ENCODE assay signal across 8 cellular contexts in genomic region chr20:62305149-62305764, GRCh38. TPM values are rescaled to one million over a fixed set of nuclear protein-coding genes. Genes with fewer than 3 reads are reported as not detected.
DNase-seq lines count a peak whose midpoint lies in the region; ATAC-seq and TF ChIP-seq lines count a peak whose summit lies in the region.

No MANE protein-coding gene starts in this region.

- BruUV-seq in Calu3 (replicated peaks; lab: Mats Ljungman, UMichigan), result TSS peak; percentile 45

- H3K36me3 ChIP-seq in Loucy (ENCODE audit: insufficient read depth, low read length) (peaks cover 34% of the 10 kb centered on the region; the same call in 1 of the 2 replicates), brain microvascular endothelial cell (replicated peaks) (peaks cover 60% of the 10 kb centered on the region)

- H3K9me3 Mint-ChIP-seq in Calu3 (ENCODE audit: low read depth, unreplicated experiment) (no peaks in the 10 kb centered on the region), nephron (no peaks in the 10 kb centered on the region)

- peaks cover 19% of the 10 kb centered on the region for H3K4me1 ChIP-seq in Loucy (ENCODE audit: insufficient read depth, low read length, poor library complexity, severe bottlenecking)

- H3K9me3 ChIP-seq in Loucy (ENCODE audit: insufficient read depth, low read depth, low read length), result no peaks in the 10 kb centered on the region

- H3K36me3 Mint-ChIP-seq in Calu3 (ENCODE audit: insufficient read depth, unreplicated experiment), result peaks cover 97% of the 10 kb centered on the region
- H3K36me3 Mint-ChIP-seq in nephron (ENCODE audit: low read depth), result peaks cover 10% of the 10 kb centered on the region

- H3K9ac ChIP-seq in Loucy (ENCODE audit: low read depth, low read length, poor library complexity, severe bottlenecking), result peak overlapping the region; percentile 93

- intact Hi-C loops in Calu3 (cut with micrococcal nuclease; ENCODE audit: unreplicated experiment), result loop anchor here (10.0 kb wide), 1 partner anchor 180 kb away; no protein-coding TSS in a partner anchor

- H3K4me3 Mint-ChIP-seq in Calu3 (ENCODE audit: low read depth, unreplicated experiment), result peak overlapping the region; percentile 84
- H3K4me3 Mint-ChIP-seq in nephron, result peak overlapping the region; percentile 91 to 96 (median 96)

- H2AFZ ChIP-seq in Loucy (ENCODE audit: low read length), result no peak overlapping the region

- CTCF ChIA-PET in Calu3 (lab: Charles Lee), result interaction anchor here (1.2 to 1.4 kb wide), 3 partner anchors 59 to 81 kb away, joined by 3 to 7 read pairs (median 3); partner anchors contain the start of gene RPS21

- in situ Hi-C loops in brain microvascular endothelial cell (cut with HindIII; ENCODE audit: low pct_ligation_motif_present, low sequenced_read_pairs) (no loop called here), GM13976 (cut with MboI; ENCODE audit: low sequenced_read_pairs, unreplicated experiment) (loop anchor here (10.0 kb wide), 1 partner anchor 80 kb away; the partner anchor contains the start of gene RPS21)

- no peak for TF ChIP-seq CTCF in Calu3 (IDR thresholded peaks at IDR 0.05; ENCODE audit: unreplicated experiment)
- no peak for TF ChIP-seq CTCF in Loucy (conservative IDR thresholded peaks at IDR 0.05; ENCODE audit: low read length)
- TF ChIP-seq CTCF in brain microvascular endothelial cell (IDR thresholded peaks at IDR 0.05; ENCODE audit: low read depth, low read length, missing control alignments), result no peak
- no peak for TF ChIP-seq CTCF in nephron (IDR thresholded peaks at IDR 0.05; ENCODE audit: unreplicated experiment in 3 of 3)
- TF ChIP-seq CTCF in GM13976 (IDR thresholded peaks at IDR 0.05; ENCODE audit: borderline replicate concordance, control extremely low read depth, extremely low read depth, insufficient read depth, missing control alignments), result no peak

- H3F3A ChIP-seq in Loucy (ENCODE audit: low read depth), result 0 out of 2 replicates have a peak, but pooled peaks cover 5% of the 10 kb centered on the region

- H3K4me2 ChIP-seq in Loucy (ENCODE audit: low read depth, low read length, poor library complexity, severe bottlenecking), result peak overlapping the region; percentile 99

- peaks cover 46% of the 10 kb centered on the region for H4K20me1 ChIP-seq in Loucy (ENCODE audit: insufficient read depth, low read length, poor library complexity, severe bottlenecking)

- peak overlapping the region; percentile 86 for H3K27ac Mint-ChIP-seq in Calu3 (ENCODE audit: unreplicated experiment)
- peak overlapping the region in 1 of 3 experiments; percentile 56 for H3K27ac Mint-ChIP-seq in nephron

- H3K27me3 ChIP-seq in Loucy (ENCODE audit: insufficient read depth, low read length, poor library complexity, severe bottlenecking) (no peaks in the 10 kb centered on the region), brain microvascular endothelial cell (replicated peaks) (no peaks in the 10 kb centered on the region)

- peak overlapping the region; percentile 86 for H3K4me3 ChIP-seq in Loucy (ENCODE audit: low read length, poor library complexity, severe bottlenecking)
- H3K4me3 ChIP-seq in brain microvascular endothelial cell (ENCODE audit: low read depth, low read length), result peak overlapping the region; percentile 5

- DNase-seq in Calu3 (peak; percentile 59), brain microvascular endothelial cell (no peak), GM13976 (ENCODE audit: low spot score) (no peak)

- no peak for ATAC-seq in GM18520 (IDR thresholded peaks at IDR 0.05; ENCODE audit: unreplicated experiment)
- no peak for ATAC-seq in activated CD4-positive, CD25-positive, alpha-beta regulatory T cell treated with anti-CD3 and anti-CD28 coated beads, Interleukin-2, amount 50 U/mL, for 24 hours
- ATAC-seq in HG03039 (IDR thresholded peaks at IDR 0.05; ENCODE audit: unreplicated experiment), result no peak

- peaks cover 42% of the 10 kb centered on the region for H3K79me2 ChIP-seq in Loucy (ENCODE audit: insufficient read depth, low read length)

- no peak overlapping the region for H3K27ac ChIP-seq in brain microvascular endothelial cell

- H3K4me1 Mint-ChIP-seq in Calu3 (ENCODE audit: low read depth, unreplicated experiment) (peaks cover 38% of the 10 kb centered on the region), nephron (peaks cover 12% of the 10 kb centered on the region)

- no peaks in the 10 kb centered on the region for H3K9me2 ChIP-seq in Loucy (replicated peaks; ENCODE audit: low read depth, low read length)

- no peaks in the 10 kb centered on the region for H3K27me3 Mint-ChIP-seq in Calu3 (ENCODE audit: unreplicated experiment)
- H3K27me3 Mint-ChIP-seq in nephron (ENCODE audit: low read depth), result no peaks in the 10 kb centered on the region

RNA-seq across cellular contexts. Expression of gene ADRM1, which starts 2.5 kb away (rescaled TPM):
- 222 and 227 TPM in 2 replicates for total RNA-seq in Calu3 (2022)
